Comparison of ENCODE assay signal across 16 cellular contexts in genomic region chr13:109146912-109147624, GRCh38.
DNase-seq lines count a peak whose midpoint lies in the region; ATAC-seq and TF ChIP-seq lines count a peak whose summit lies in the region.
"Had no signal": no experiment of that assay in that cellular context is flagged by ENCODE, and none has a peak within 500 bp of the region (broad histone marks: within the 10 kb centered on the region; RNA-seq: fewer than 3 reads in every experiment).

No MANE protein-coding gene starts in this region.

- no peaks in the 10 kb centered on the region for H3K27me3 ChIP-seq in BJ (ENCODE audit: control insufficient read depth, insufficient read depth, low read length)
- no peaks in the 10 kb centered on the region for H3K27me3 ChIP-seq in MG63
- H3K27me3 ChIP-seq in upper lobe of right lung, result peaks cover 2% of the 10 kb centered on the region
- H3K27me3 ChIP-seq: cardiac muscle cell, neural progenitor cell had no signal

- H3K27ac ChIP-seq in upper lobe of right lung, result no peak overlapping the region
- H3K27ac ChIP-seq: cardiac muscle cell, neural progenitor cell had no signal

- no peaks in the 10 kb centered on the region for H3K9me3 ChIP-seq in MG63
- no peaks in the 10 kb centered on the region for H3K9me3 ChIP-seq in upper lobe of right lung
- no peaks in the 10 kb centered on the region for H3K9me3 ChIP-seq in mucosa of descending colon

- H3K4me1 ChIP-seq in upper lobe of right lung (no peaks in the 10 kb centered on the region), mucosa of descending colon (ENCODE audit: low read depth) (no peaks in the 10 kb centered on the region)

- POLR2A ChIA-PET in BJ (lab: Charles Lee), result no interaction called here

- peak; percentile 71 for DNase-seq in BJ (ENCODE audit: low read depth)
- peak; percentile 67 for DNase-seq in MG63
- peak; percentile 89 for DNase-seq in astrocyte of the hippocampus (ENCODE audit: low read depth, low spot score)
- DNase-seq in kidney tubule cell (ENCODE audit: low spot score), result peak; percentile 86
- DNase-seq in iPS-NIHi7 (ENCODE audit: extremely low spot score), result no peak
- DNase-seq in upper lobe of right lung, result no peak
- DNase-seq in mucosa of descending colon, result no peak
- DNase-seq: activated T-cell treated with anti-CD3 and anti-CD28 coated beads for 4 hours; foreskin melanocyte; left colon; NCI-H2029 treated with DMSO at 0.1 percent for 48 hours; stimulated activated CD4-positive, alpha-beta T cell treated with anti-CD3 and anti-CD28 coated beads, Interleukin-12 subunit alpha, Interleukin-12 subunit beta, amount 100 ng/mL, for 4 hours had no signal

- ATAC-seq in GM21737 (IDR thresholded peaks at IDR 0.05; ENCODE audit: unreplicated experiment) (no peak), upper lobe of right lung (no peak), mucosa of descending colon (no peak)
- ATAC-seq: GM23338, left colon had no signal

- H3K36me3 ChIP-seq in BJ (ENCODE audit: control insufficient read depth, insufficient read depth, low read length) (no peaks in the 10 kb centered on the region), MG63 (no peaks in the 10 kb centered on the region), upper lobe of right lung (no peaks in the 10 kb centered on the region), mucosa of descending colon (ENCODE audit: low read depth) (no peaks in the 10 kb centered on the region)
- H3K36me3 ChIP-seq: cardiac muscle cell, neural progenitor cell had no signal

- CTCF ChIA-PET in BJ (lab: Yijun Ruan, JAX), result interaction anchor here (1.2 to 3.3 kb wide), 5 partner anchors 265 to 963 kb away, joined by 3 to 13 read pairs (median 5); no protein-coding TSS in a partner anchor

- H3K4me3 ChIP-seq in BJ (ENCODE audit: low read depth, low read length), result no peak overlapping the region
- no peak overlapping the region for H3K4me3 ChIP-seq in MG63
- H3K4me3 ChIP-seq in upper lobe of right lung, result no peak overlapping the region
- no peak overlapping the region for H3K4me3 ChIP-seq in mucosa of descending colon
- H3K4me3 ChIP-seq: cardiac muscle cell, GM23338, neural progenitor cell had no signal

- intact Hi-C loops in upper lobe of right lung (cut with DNase I) (no loop called here), mucosa of descending colon (cut with DNase I, micrococcal nuclease) (loop anchor here in 1 of 2 donors (5.0 kb wide), 2 partner anchors 635 to 960 kb away; no protein-coding TSS in a partner anchor)

- TF ChIP-seq CTCF in BJ (IDR thresholded peaks at IDR 0.05; ENCODE audit: insufficient read depth, low read depth, low read length) (no peak), upper lobe of right lung (IDR thresholded peaks at IDR 0.05) (no peak), mucosa of descending colon (IDR thresholded peaks at IDR 0.05) (no peak)

Comparison
In these comparisons a context has a peak if more than half of its experiments do, and no peak if none do; other contexts are left out.
1. DNase-seq: peak in BJ (single experiment), MG63 (single experiment), astrocyte of the hippocampus (single experiment) and kidney tubule cell (single experiment); none in iPS-NIHi7 (single experiment), upper lobe of right lung (single experiment) and mucosa of descending colon (0 of 3).